ENCODE assay signal across 8 cellular contexts in genomic region chr14:65206448-65207096, GRCh38.
DNase-seq lines count a peak whose midpoint lies in the region; ATAC-seq and TF ChIP-seq lines count a peak whose summit lies in the region.

No MANE protein-coding gene starts in this region.

- ATAC-seq in DND-41 (ENCODE audit: insufficient read depth, low read depth), result peak; percentile 67
- peak; percentile 53 for ATAC-seq in GM19438 (IDR thresholded peaks at IDR 0.05; ENCODE audit: low read depth, unreplicated experiment)
- peak; percentile 73 for ATAC-seq in HG03378 (IDR thresholded peaks at IDR 0.05; ENCODE audit: unreplicated experiment)
- peak; percentile 87 for ATAC-seq in stimulated activated memory B cell treated with anti-CD40 and anti-IgM and Interleukin-4, amounts not matched to agents 10 μg/mL and 1 μg/mL and 100 μg/mL, for 72 hours

- peak; percentile 52 for DNase-seq in DND-41
- no peak for DNase-seq in activated CD4-positive, alpha-beta memory T cell treated with anti-CD3 and anti-CD28 coated beads, Interleukin-2, amount 10 ng/mL, durations not matched to agents 7 days and 5 days
- no peak for DNase-seq in NCI-H524 (lab: John Stamatoyannopoulos, UW)
- no peak for DNase-seq in NCI-H2029 (lab: John Stamatoyannopoulos, UW)
- no peak for DNase-seq in NCI-H1048 (lab: John Stamatoyannopoulos, UW)

- peaks cover 65% of the 10 kb centered on the region for H3K4me1 Mint-ChIP-seq in activated CD4-positive, alpha-beta memory T cell treated with anti-CD3 and anti-CD28 coated beads, Interleukin-2, amount 10 ng/mL, durations not matched to agents 7 days and 5 days
- peaks cover 79% of the 10 kb centered on the region for H3K4me1 Mint-ChIP-seq in stimulated activated memory B cell treated with anti-CD40 and anti-IgM and Interleukin-4, amounts not matched to agents 10 μg/mL and 1 μg/mL and 100 μg/mL, for 72 hours

- peak overlapping the region; percentile 98 for H3K27ac ChIP-seq in DND-41 (ENCODE audit: low read length)

- H3K27me3 Mint-ChIP-seq in activated CD4-positive, alpha-beta memory T cell treated with anti-CD3 and anti-CD28 coated beads, Interleukin-2, amount 10 ng/mL, durations not matched to agents 7 days and 5 days, result no peaks in the 10 kb centered on the region
- H3K27me3 Mint-ChIP-seq in stimulated activated memory B cell treated with anti-CD40 and anti-IgM and Interleukin-4, amounts not matched to agents 10 μg/mL and 1 μg/mL and 100 μg/mL, for 72 hours, result no peaks in the 10 kb centered on the region

- no peaks in the 10 kb centered on the region for H3K27me3 ChIP-seq in DND-41 (ENCODE audit: insufficient read depth, low read length, poor library complexity)

- H3K4me3 Mint-ChIP-seq in activated CD4-positive, alpha-beta memory T cell treated with anti-CD3 and anti-CD28 coated beads, Interleukin-2, amount 10 ng/mL, durations not matched to agents 7 days and 5 days, result peak overlapping the region; percentile 60
- peak overlapping the region; percentile 68 for H3K4me3 Mint-ChIP-seq in stimulated activated memory B cell treated with anti-CD40 and anti-IgM and Interleukin-4, amounts not matched to agents 10 μg/mL and 1 μg/mL and 100 μg/mL, for 72 hours

- CTCF ChIA-PET in activated CD4-positive, alpha-beta memory T cell treated with anti-CD3 and anti-CD28 coated beads, Interleukin-2, amount 10 ng/mL, durations not matched to agents 7 days and 5 days (lab: Charles Lee), result interaction anchor here (0.7 to 1.6 kb wide), 6 partner anchors 21 to 785 kb away, joined by 3 to 9 read pairs (median 4); partner anchors contain the start of genes FUT8 and MAX

- H3K27ac Mint-ChIP-seq in activated CD4-positive, alpha-beta memory T cell treated with anti-CD3 and anti-CD28 coated beads, Interleukin-2, amount 10 ng/mL, durations not matched to agents 7 days and 5 days, result peak overlapping the region; percentile 95
- peak overlapping the region; percentile 95 for H3K27ac Mint-ChIP-seq in stimulated activated memory B cell treated with anti-CD40 and anti-IgM and Interleukin-4, amounts not matched to agents 10 μg/mL and 1 μg/mL and 100 μg/mL, for 72 hours

- no peaks in the 10 kb centered on the region for H3K9me3 ChIP-seq in DND-41 (ENCODE audit: insufficient read depth, low read length, severe bottlenecking)

- H3K4me2 ChIP-seq in DND-41 (ENCODE audit: insufficient read depth, low read length), result peak overlapping the region; percentile 24

- H3K9ac ChIP-seq in DND-41 (ENCODE audit: low read depth, low read length), result peak overlapping the region; percentile 57

- H3K79me2 ChIP-seq in DND-41 (ENCODE audit: insufficient read depth, low read length), result no peaks in the 10 kb centered on the region

- H3K4me1 ChIP-seq in DND-41 (ENCODE audit: insufficient read depth, low read length), result peaks cover 75% of the 10 kb centered on the region

- peaks cover 10% of the 10 kb centered on the region for H3K9me3 Mint-ChIP-seq in activated CD4-positive, alpha-beta memory T cell treated with anti-CD3 and anti-CD28 coated beads, Interleukin-2, amount 10 ng/mL, durations not matched to agents 7 days and 5 days
- H3K9me3 Mint-ChIP-seq in stimulated activated memory B cell treated with anti-CD40 and anti-IgM and Interleukin-4, amounts not matched to agents 10 μg/mL and 1 μg/mL and 100 μg/mL, for 72 hours, result no peaks in the 10 kb centered on the region

- no peak for TF ChIP-seq CTCF in DND-41 (IDR thresholded peaks at IDR 0.05; ENCODE audit: borderline replicate concordance, extremely low read depth, low read length, poor library complexity, severe bottlenecking)

- H4K20me1 ChIP-seq in DND-41 (ENCODE audit: insufficient read depth, low read length), result no peaks in the 10 kb centered on the region

- H3K36me3 Mint-ChIP-seq in activated CD4-positive, alpha-beta memory T cell treated with anti-CD3 and anti-CD28 coated beads, Interleukin-2, amount 10 ng/mL, durations not matched to agents 7 days and 5 days (ENCODE audit: low read depth), result peaks cover 11% of the 10 kb centered on the region
- H3K36me3 Mint-ChIP-seq in stimulated activated memory B cell treated with anti-CD40 and anti-IgM and Interleukin-4, amounts not matched to agents 10 μg/mL and 1 μg/mL and 100 μg/mL, for 72 hours, result no peaks in the 10 kb centered on the region

- POLR2A ChIA-PET in activated CD4-positive, alpha-beta memory T cell treated with anti-CD3 and anti-CD28 coated beads, Interleukin-2, amount 10 ng/mL, durations not matched to agents 7 days and 5 days (lab: Charles Lee), result interaction anchor here (0.6 to 4.0 kb wide), 9 partner anchors 12 to 744 kb away, joined by 3 to 47 read pairs (median 4); partner anchors contain the start of gene FUT8

- H2AFZ ChIP-seq in DND-41 (ENCODE audit: low read depth, low read length), result peak overlapping the region; percentile 74

- no peaks in the 10 kb centered on the region for H3K36me3 ChIP-seq in DND-41 (ENCODE audit: insufficient read depth, low read length)

- peak overlapping the region in 1 of 2 experiments; percentile 1; a peak in 2 of 4 replicates for H3K4me3 ChIP-seq in DND-41 (ENCODE audit: low read depth in 1 of 2, low read length in 2 of 2)
